ENCODE assay signal across 11 cellular contexts in the genomic region with DNA sequence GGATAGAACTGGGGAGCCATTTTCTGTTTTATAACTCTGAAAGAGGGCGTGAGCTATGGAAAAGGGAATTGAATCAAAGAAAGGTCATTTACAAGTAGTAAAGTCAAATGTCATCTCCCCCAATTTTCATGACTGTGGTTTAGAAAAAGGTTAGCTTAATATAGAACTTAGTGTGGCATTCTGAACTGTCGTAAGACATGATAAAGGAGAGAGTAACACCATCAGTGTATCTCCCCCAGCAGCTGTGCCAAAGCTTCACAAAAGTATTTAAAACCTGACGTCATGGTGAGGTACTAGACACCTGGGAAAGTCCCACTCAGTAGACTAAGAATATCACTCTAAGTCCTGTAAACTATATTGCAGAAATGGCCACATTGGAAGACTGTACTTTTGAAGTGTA. TPM values are rescaled to one million over a fixed set of nuclear protein-coding genes. Genes with fewer than 3 reads are reported as not detected.
A peak's percentile ranks its signal among the peaks of the same experiment; 100 is the strongest.
DNase-seq lines count a peak whose midpoint lies in the region; ATAC-seq and TF ChIP-seq lines count a peak whose summit lies in the region.
"Had no signal": no experiment of that assay in that cellular context is flagged by ENCODE, and none has a peak within 500 bp of the region (broad histone marks: within the 10 kb centered on the region; RNA-seq: fewer than 3 reads in every experiment).

No MANE protein-coding gene starts in this region.

- peak overlapping the region; percentile 48 for H3K9ac ChIP-seq in SU-DHL-6 (ENCODE audit: low read length)
- H3K9ac ChIP-seq: BLaER1 had no signal

- intact Hi-C loops in spleen (cut with DNase I; ENCODE audit: low total_unique reads) (loop anchor here (10.0 kb wide), 1 partner anchor 472 kb away; no protein-coding TSS in a partner anchor), breast epithelium (cut with DNase I; ENCODE audit: low total_unique reads) (no loop called here)

- TF ChIP-seq POLR2A in spleen (IDR thresholded peaks at IDR 0.05) (no peak), breast epithelium (IDR thresholded peaks at IDR 0.05) (no peak)

- H3K79me2 ChIP-seq in SU-DHL-6 (ENCODE audit: insufficient read depth, low read length): peaks cover 26% of the 10 kb centered on the region

- H3K27me3 ChIP-seq in SU-DHL-6 (ENCODE audit: low read length): no peaks in the 10 kb centered on the region
- no peaks in the 10 kb centered on the region for H3K27me3 ChIP-seq in spleen (replicated peaks in 1 of 7)
- no peaks in the 10 kb centered on the region for H3K27me3 ChIP-seq in breast epithelium

- H3K36me3 ChIP-seq in SU-DHL-6 (ENCODE audit: low read length): no peaks in the 10 kb centered on the region
- no peaks in the 10 kb centered on the region for H3K36me3 ChIP-seq in spleen
- no peaks in the 10 kb centered on the region for H3K36me3 ChIP-seq in breast epithelium
- H3K36me3 ChIP-seq: BLaER1 had no signal

- TF ChIP-seq CTCF in GM10266 (IDR thresholded peaks at IDR 0.05; ENCODE audit: control insufficient read depth, insufficient read depth, low read depth, missing control alignments) (no peak), SU-DHL-6 (IDR thresholded peaks at IDR 0.05; ENCODE audit: insufficient read depth, low read length, poor library complexity, severe bottlenecking) (no peak), spleen (IDR thresholded peaks at IDR 0.05 in 8 of 11, conservative IDR thresholded peaks at IDR 0.05 in 3 of 11) (no peak), breast epithelium (IDR thresholded peaks at IDR 0.05) (no peak)

- WGBS in spleen, 5 donors: 32 to 66% (median 56%) methylated on average over 3 of the region's 3 CpGs

- H3K4me1 ChIP-seq in spleen: peaks cover 5 to 20% (median 13%) of the 10 kb centered on the region in 6 donors
- H3K4me1 ChIP-seq in breast epithelium: no peaks in the 10 kb centered on the region

- H2AFZ ChIP-seq in SU-DHL-6 (ENCODE audit: low read depth, low read length, severe bottlenecking): no peak overlapping the region

- no peaks in the 10 kb centered on the region for H4K20me1 ChIP-seq in SU-DHL-6 (ENCODE audit: low read depth, low read length)
- H4K20me1 ChIP-seq: BLaER1 had no signal

- H3K9me3 ChIP-seq in SU-DHL-6 (ENCODE audit: insufficient read depth, low read length) (no peaks in the 10 kb centered on the region), spleen (no peaks in the 10 kb centered on the region), breast epithelium (no peaks in the 10 kb centered on the region)
- H3K9me3 ChIP-seq: BLaER1 had no signal

- DNase-seq in GM10266 (ENCODE audit: extremely low spot score) (peak; percentile 70), NCI-H2107 (lab: John Stamatoyannopoulos, UW) (no peak), epidermal melanocyte (ENCODE audit: insufficient read length, low spot score) (no peak), spleen (no peak), breast epithelium (ENCODE audit: low spot score in 2 of 2) (no peak)
- DNase-seq: caudate nucleus had no signal

- peak overlapping the region; percentile 96 for H3K4me2 ChIP-seq in SU-DHL-6 (ENCODE audit: low read depth, low read length, poor library complexity, severe bottlenecking)
- H3K4me2 ChIP-seq: BLaER1 had no signal

- ATAC-seq in GM19452 (IDR thresholded peaks at IDR 0.05; ENCODE audit: unreplicated experiment) (peak; percentile 66), HG03025 (IDR thresholded peaks at IDR 0.05; ENCODE audit: low FRiP score, unreplicated experiment) (peak; percentile 69)
- ATAC-seq: Right ventricle myocardium inferior had no signal

- H3F3A ChIP-seq in SU-DHL-6 (ENCODE audit: insufficient read depth): peaks cover 57% of the 10 kb centered on the region

- no peaks in the 10 kb centered on the region for H3K9me2 ChIP-seq in SU-DHL-6 (replicated peaks; ENCODE audit: insufficient read depth, low read length)

- peak overlapping the region; percentile 89 for H3K27ac ChIP-seq in SU-DHL-6 (ENCODE audit: low read depth, low read length)
- H3K27ac ChIP-seq in spleen: no peak overlapping the region
- H3K27ac ChIP-seq in breast epithelium: no peak overlapping the region
- H3K27ac ChIP-seq: BLaER1 had no signal

- peak overlapping the region; percentile 17 for H3K4me3 ChIP-seq in SU-DHL-6 (ENCODE audit: insufficient read depth, low read length, poor library complexity, severe bottlenecking)
- no peak overlapping the region for H3K4me3 ChIP-seq in spleen
- no peak overlapping the region for H3K4me3 ChIP-seq in breast epithelium
- H3K4me3 ChIP-seq: BLaER1 had no signal

RNA-seq across cellular contexts. Expression of a gene that starts 5.8 kb away (rescaled TPM):
- total RNA-seq in spleen (10 to 100 TPM; 14.3 to 43.4 (median 21.7) TPM), breast epithelium (10 to 100 TPM in 2 of 3 donors, 1 to 10 TPM in 1; 8.0 to 34.4 (median 22.0) TPM)
- polyA plus RNA-seq in spleen: 1 to 10 TPM in 1 of 3 donors, under 1 TPM in 2; 0.50 to 1.4 (median 0.80) TPM
